In genomic region chr12:31403099-31403607, GRCh38 we compare ENCODE assay signal across 8 cellular contexts.
DNase-seq lines count a peak whose midpoint lies in the region; ATAC-seq and TF ChIP-seq lines count a peak whose summit lies in the region.
"Not testable (repeated sequence)": the region's sequence is repeated elsewhere in the genome, so short reads cannot be mapped to it uniquely, and the experiment has no call there.

No MANE protein-coding gene starts in this region.

- H3K9ac ChIP-seq in SU-DHL-6 (ENCODE audit: low read length), result not testable (repeated sequence)

- not testable (repeated sequence) for H3K4me1 ChIP-seq in adrenal gland (replicated peaks in 1 of 2); prostate gland (replicated peaks)

- peak overlapping the region; percentile 93 for H3K27ac ChIP-seq in SU-DHL-6 (ENCODE audit: low read depth, low read length)
- H3K27ac ChIP-seq in adrenal gland, prostate gland: not testable (repeated sequence)

- peak; percentile 86 for TF ChIP-seq CTCF in AG04449 (IDR thresholded peaks at IDR 0.05; ENCODE audit: insufficient read depth, low read length, missing control alignments)
- peak; percentile 65 for TF ChIP-seq CTCF in SU-DHL-6 (IDR thresholded peaks at IDR 0.05; ENCODE audit: insufficient read depth, low read length, poor library complexity, severe bottlenecking)
- TF ChIP-seq CTCF in adrenal gland (IDR thresholded peaks at IDR 0.05), result peak; percentile 85 to 99 (median 94)
- TF ChIP-seq CTCF in prostate gland (IDR thresholded peaks at IDR 0.05), result peak; percentile 65 to 84 (median 80)

- H3K79me2 ChIP-seq in SU-DHL-6 (ENCODE audit: insufficient read depth, low read length), result not testable (repeated sequence)

- not testable (repeated sequence) for H2AFZ ChIP-seq in SU-DHL-6 (ENCODE audit: low read depth, low read length, severe bottlenecking)

- WGBS in adrenal gland, 4 donors, result 6 to 18% (median 12%) methylated on average over 7 of the region's 7 CpGs
- WGBS in prostate gland, result 19% methylated on average over 7 of the region's 7 CpGs

- peak overlapping the region; percentile 24 for H3K4me2 ChIP-seq in SU-DHL-6 (ENCODE audit: low read depth, low read length, poor library complexity, severe bottlenecking)

- not testable (repeated sequence) for H3K4me3 ChIP-seq in AG04449 (ENCODE audit: low read depth, low read length); SU-DHL-6 (ENCODE audit: insufficient read depth, low read length, poor library complexity, severe bottlenecking); adrenal gland; prostate gland

- DNase-seq in AG04449 (ENCODE audit: low read depth, low spot score) (peak; percentile 74), NCI-H146 treated with DMSO at 0.1 percent for 48 hours (lab: John Stamatoyannopoulos, UW; ENCODE audit: unreplicated experiment) (peak; percentile 78), adrenal gland (peak; percentile 64 to 89 (median 76)), prostate gland (ENCODE audit: low spot score) (peak; percentile 65)
- not testable (repeated sequence) for DNase-seq in Right ventricle myocardium superior

- POLR2A ChIA-PET in AG04449 (lab: Yijun Ruan, JAX), result interaction anchor here (0.8 kb wide), 1 partner anchor 236 kb away, joined by 4 read pairs; no protein-coding TSS in a partner anchor

- not testable (repeated sequence) for H4K20me1 ChIP-seq in SU-DHL-6 (ENCODE audit: low read depth, low read length)

- not testable (repeated sequence) for H3K27me3 ChIP-seq in SU-DHL-6 (ENCODE audit: low read length); adrenal gland; prostate gland (replicated peaks; ENCODE audit: insufficient read depth)

- TF ChIP-seq POLR2A in adrenal gland (IDR thresholded peaks at IDR 0.05); prostate gland (IDR thresholded peaks at IDR 0.05): not testable (repeated sequence)

- CTCF ChIA-PET in AG04449 (lab: Yijun Ruan, JAX), result interaction anchor here (0.6 to 7.0 kb wide), 27 partner anchors 9 to 325 kb away, joined by 3 to 139 read pairs (median 4); partner anchors contain the start of gene DENND5B

- not testable (repeated sequence) for H3K9me2 ChIP-seq in SU-DHL-6 (replicated peaks; ENCODE audit: insufficient read depth, low read length)

- not testable (repeated sequence) for H3K9me3 ChIP-seq in SU-DHL-6 (ENCODE audit: insufficient read depth, low read length); adrenal gland (replicated peaks in 1 of 3); prostate gland

- intact Hi-C loops in adrenal gland (cut with DNase I) (loop anchor here in 1 of 2 donors (5.0 kb wide), 1 partner anchor 234 kb away; no protein-coding TSS in a partner anchor), Right ventricle myocardium superior (cut with DNase I) (loop anchor here (2.0 kb wide), 1 partner anchor 234 kb away; no protein-coding TSS in a partner anchor), prostate gland (cut with DNase I) (loop anchor here (1.0 kb wide), 1 partner anchor 233 kb away; no protein-coding TSS in a partner anchor)

- not testable (repeated sequence) for H3K36me3 ChIP-seq in SU-DHL-6 (ENCODE audit: low read length); adrenal gland (replicated peaks in 1 of 2); prostate gland

- ATAC-seq in GM18520 (IDR thresholded peaks at IDR 0.05; ENCODE audit: unreplicated experiment), result peak; percentile 84
- ATAC-seq in HG02973 (IDR thresholded peaks at IDR 0.05; ENCODE audit: unreplicated experiment), result peak; percentile 82
- peak; percentile 98 for ATAC-seq in Right ventricle myocardium superior (ENCODE audit: poor library complexity)

- H3F3A ChIP-seq in SU-DHL-6 (ENCODE audit: insufficient read depth), result peaks cover 30% of the 10 kb centered on the region
